9 cellular contexts compared by ENCODE assay signal in the genomic region with DNA sequence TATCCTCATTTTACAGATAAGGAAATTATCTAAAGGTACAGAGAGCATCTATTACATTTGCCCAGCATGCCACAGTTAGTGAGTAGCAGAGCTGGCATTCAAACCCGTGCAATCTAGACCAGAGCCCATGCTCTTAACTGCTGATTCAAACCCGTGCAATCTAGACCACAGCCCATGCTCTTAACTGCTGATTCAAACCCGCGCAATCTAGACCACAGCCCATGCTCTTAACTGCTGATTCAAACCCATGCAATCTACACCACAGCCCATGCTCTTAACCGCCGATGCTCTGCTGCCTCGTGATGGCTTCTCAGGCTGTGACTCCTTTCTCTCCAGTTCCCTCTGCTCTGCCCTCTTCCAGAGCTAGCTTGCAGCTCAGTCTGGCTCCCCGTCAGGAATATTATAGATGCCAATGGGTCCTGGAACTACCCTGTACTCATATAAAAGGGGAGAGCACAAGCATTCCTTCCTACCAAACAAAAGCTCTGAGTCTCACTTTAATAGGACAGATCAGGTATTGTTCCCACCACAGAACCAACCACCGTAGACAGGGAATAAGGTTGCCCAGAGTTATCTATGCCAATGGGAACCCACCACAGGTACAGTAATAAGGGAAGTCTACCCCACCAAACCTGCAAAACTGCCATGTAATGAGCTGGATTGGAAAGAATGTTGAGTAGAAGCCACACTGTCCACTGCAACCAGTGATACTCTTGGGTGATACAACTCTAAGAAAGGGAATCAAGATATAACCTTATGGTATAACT.
DNase-seq lines count a peak whose midpoint lies in the region; ATAC-seq lines count a peak whose summit lies in the region.
"Had no signal": no experiment of that assay in that cellular context is flagged by ENCODE, and none has a peak within 500 bp of the region (broad histone marks: within the 10 kb centered on the region; RNA-seq: fewer than 3 reads in every experiment).

No MANE protein-coding gene starts in this region.

- no peaks in the 10 kb centered on the region for H3K36me3 ChIP-seq in H7 (replicated peaks; ENCODE audit: control insufficient read depth, insufficient read depth, low read length)

- DNase-seq in AG20443 (ENCODE audit: low spot score) (peak; percentile 73), islet precursor cell (peak; percentile 76), HuH-7.5 (ENCODE audit: low spot score) (no peak), H7 (no peak), NCI-H1694 treated with DMSO at 0.1 percent for 48 hours (lab: John Stamatoyannopoulos, UW) (no peak)
- peak; percentile 40 to 52 for DNase-seq in activated CD4-positive, alpha-beta T cell treated with anti-CD3 and anti-CD28 coated beads, Interleukin-2, amount 50 U/mL, for 48 hours

- H3K4me3 ChIP-seq in H7 (ENCODE audit: insufficient read depth, low read depth, low read length): no peak overlapping the region

- no peaks in the 10 kb centered on the region for H3K27me3 ChIP-seq in H7 (ENCODE audit: control insufficient read depth, insufficient read depth, low read length)

- peak; percentile 88 for ATAC-seq in HG02870 (IDR thresholded peaks at IDR 0.05; ENCODE audit: unreplicated experiment)
- no peak for ATAC-seq in GM19395 (IDR thresholded peaks at IDR 0.05; ENCODE audit: unreplicated experiment)
- ATAC-seq: HepG2 had no signal

Comparison
In these comparisons a context has a peak if more than half of its experiments do, and no peak if none do; other contexts are left out.
1. DNase-seq: peak in AG20443 (single experiment), activated CD4-positive, alpha-beta T cell treated with anti-CD3 and anti-CD28 coated beads, Interleukin-2, amount 50 U/mL, for 48 hours (2 of 2) and islet precursor cell (single experiment); none in HuH-7.5 (single experiment), H7 (single experiment) and NCI-H1694 treated with DMSO at 0.1 percent for 48 hours (single experiment).